9 cellular contexts compared by ENCODE assay signal in the genomic region with DNA sequence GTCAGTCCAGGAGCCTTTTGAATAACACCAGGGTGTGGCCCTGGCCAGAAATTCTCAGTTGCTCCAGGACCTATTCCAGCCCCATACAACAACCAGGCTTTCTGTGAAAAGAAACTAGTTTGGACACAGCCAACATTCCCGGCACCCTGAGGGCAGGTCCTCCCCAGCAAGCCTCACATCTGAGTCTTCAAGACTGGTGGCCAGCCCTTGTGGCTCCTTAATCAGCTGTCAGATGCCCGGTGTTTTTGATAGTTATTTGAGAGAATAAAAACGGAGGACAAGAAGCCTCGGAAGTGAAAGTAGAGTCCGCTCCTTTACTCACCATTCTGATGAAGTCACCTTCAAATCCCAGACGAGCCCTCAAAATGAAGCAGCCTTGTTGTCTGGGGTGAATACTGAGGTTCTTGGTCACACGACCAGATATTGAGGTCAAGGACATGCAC. TPM values are rescaled to one million over a fixed set of nuclear protein-coding genes. Genes with fewer than 3 reads are reported as not detected.
DNase-seq lines count a peak whose midpoint lies in the region; ATAC-seq, FAIRE-seq and TF ChIP-seq lines count a peak whose summit lies in the region.
"Had no signal": no experiment of that assay in that cellular context is flagged by ENCODE, and none has a peak within 500 bp of the region (broad histone marks: within the 10 kb centered on the region; RNA-seq: fewer than 3 reads in every experiment).

No MANE protein-coding gene starts in this region.

- 0 to 40% methylated on average over 5 of the region's 7 CpGs for WGBS in gastroesophageal sphincter (ENCODE audit: low coverage in 1 of 2), 2 donors

- intact Hi-C loops in gastrocnemius medialis (cut with DNase I; ENCODE audit: low total_unique reads) = no loop called here

- H3K4me3 ChIP-seq in gastroesophageal sphincter = peak overlapping the region; percentile 19 to 33
- peak overlapping the region; percentile 30 to 37 (median 36) for H3K4me3 ChIP-seq in gastrocnemius medialis

- DNase-seq in RWPE1 (ENCODE audit: low spot score) (peak; percentile 23), gastrocnemius medialis (no peak), NCI-H2196 (lab: John Stamatoyannopoulos, UW; ENCODE audit: unreplicated experiment) (no peak), MV-4-11 (lab: John Stamatoyannopoulos, UW) (no peak), frontal cortex (ENCODE audit: low spot score in 2 of 2) (no peak)
- no peak for DNase-seq in effector CD4-positive, alpha-beta T cell

- no peak for TF ChIP-seq EP300 in gastroesophageal sphincter (IDR thresholded peaks at IDR 0.05)

- no peak for TF ChIP-seq CTCF in RWPE1 (conservative IDR thresholded peaks at IDR 0.05; ENCODE audit: low read depth)
- TF ChIP-seq CTCF in gastroesophageal sphincter (IDR thresholded peaks at IDR 0.05) = no peak
- TF ChIP-seq CTCF in gastrocnemius medialis (IDR thresholded peaks at IDR 0.05 in 4 of 5, conservative IDR thresholded peaks at IDR 0.05 in 1 of 5) = no peak

- no peaks in the 10 kb centered on the region for H3K36me3 ChIP-seq in gastroesophageal sphincter
- H3K36me3 ChIP-seq in gastrocnemius medialis = no peaks in the 10 kb centered on the region

- CTCF ChIA-PET in RWPE1 (lab: Yijun Ruan, JAX) = interaction anchor here (0.7 to 1.7 kb wide), 3 partner anchors 49 to 665 kb away, joined by 3 to 6 read pairs (median 3); no protein-coding TSS in a partner anchor

- no peaks in the 10 kb centered on the region for H3K27me3 ChIP-seq in gastroesophageal sphincter
- H3K27me3 ChIP-seq in gastrocnemius medialis = no peaks in the 10 kb centered on the region
- H3K27me3 ChIP-seq: neutrophil had no signal

- in situ Hi-C loops in gastrocnemius medialis (cut with MboI; ENCODE audit: low sequenced_read_pairs in 4 of 4) = no loop called here

- ATAC-seq in GM19397 (IDR thresholded peaks at IDR 0.05; ENCODE audit: unreplicated experiment) = peak; percentile 11
- peak; percentile 74 for ATAC-seq in gastroesophageal sphincter
- ATAC-seq in gastrocnemius medialis = peak; percentile 48 to 50

- H3K4me1 ChIP-seq in gastroesophageal sphincter (peaks cover 0 to 28% (median 0%) of the 10 kb centered on the region in 3 donors), gastrocnemius medialis (peaks cover 9 to 18% of the 10 kb centered on the region in 2 donors)

- no peak for FAIRE-seq in frontal cortex (lab: Jason Lieb, UNC)

- H3K27ac ChIP-seq in RWPE1 = peak overlapping the region; percentile 89
- peak overlapping the region in 3 of 4 donors; percentile 39 to 66 (median 58) for H3K27ac ChIP-seq in gastroesophageal sphincter
- H3K27ac ChIP-seq in gastrocnemius medialis = peak overlapping the region; percentile 48 to 60 (median 52)
- H3K27ac ChIP-seq: neutrophil had no signal

- H3K9me3 ChIP-seq in gastroesophageal sphincter (no peaks in the 10 kb centered on the region), gastrocnemius medialis (no peaks in the 10 kb centered on the region)
- H3K9me3 ChIP-seq: neutrophil had no signal

- POLR2A ChIA-PET in RWPE1 (lab: Yijun Ruan, JAX; ENCODE audit: low non-redundant PET) = interaction anchor here (0.6 kb wide), 1 partner anchor 20 kb away, joined by 11 read pairs; no protein-coding TSS in a partner anchor

- TF ChIP-seq POLR2A in gastroesophageal sphincter (IDR thresholded peaks at IDR 0.05) = no peak
- TF ChIP-seq POLR2A in gastrocnemius medialis (IDR thresholded peaks at IDR 0.05) = no peak

RNA-seq across cellular contexts. Expression of gene GMCL1, which starts 31.0 kb away (rescaled TPM):
- total RNA-seq in gastroesophageal sphincter (10 to 100 TPM; 10.6 to 14.8 (median 13.0) TPM), gastrocnemius medialis (1 to 10 TPM; 2.0 to 3.3 (median 3.3) TPM), frontal cortex (13.5 TPM)

RNA-seq across cellular contexts. Expression of gene ANXA4, which starts 56.6 kb away (rescaled TPM):
- total RNA-seq in gastroesophageal sphincter (10 to 100 TPM; 49.0 to 66.8 (median 58.1) TPM), gastrocnemius medialis (10 to 100 TPM; 10.7 to 17.0 (median 15.8) TPM), frontal cortex (2.4 TPM)

Comparison
In these comparisons a context has a peak if more than half of its experiments do, and no peak if none do; other contexts are left out.
1. ATAC-seq: peak in every context shown above with its lines; median percentile 74 in gastroesophageal sphincter; 49 in gastrocnemius medialis; 11 in GM19397.